In genomic region chr10:51679841-51680240, GRCh38 we compare ENCODE assay signal across 23 cellular contexts. TPM values are rescaled to one million over a fixed set of nuclear protein-coding genes. Genes with fewer than 3 reads are reported as not detected.
DNase-seq lines count a peak whose midpoint lies in the region; ATAC-seq and TF ChIP-seq lines count a peak whose summit lies in the region.
"Had no signal": no experiment of that assay in that cellular context is flagged by ENCODE, and none has a peak within 500 bp of the region (broad histone marks: within the 10 kb centered on the region; RNA-seq: fewer than 3 reads in every experiment).

No MANE protein-coding gene starts in this region.

- no peak overlapping the region for H3K4me3 Mint-ChIP-seq in activated CD4-positive, alpha-beta T cell treated with anti-CD3 and anti-CD28 coated beads, Interleukin-2, amount 10 ng/mL, durations not matched to agents 24 days and 14 days
- H3K4me3 Mint-ChIP-seq in activated CD4-positive, alpha-beta T cell treated with anti-CD3 and anti-CD28 coated beads, Interleukin-2, amount 10 ng/mL, durations not matched to agents 7 days and 5 days, result no peak overlapping the region
- H3K4me3 Mint-ChIP-seq in GM23338 (no peak overlapping the region), neural progenitor cell (no peak overlapping the region)
- H3K4me3 Mint-ChIP-seq: CD14-positive monocyte; CD4-positive, alpha-beta memory T cell; CD4-positive, CD25-positive, alpha-beta regulatory T cell; CD8-positive, alpha-beta memory T cell had no signal

- POLR2A ChIA-PET in activated CD4-positive, alpha-beta T cell treated with anti-CD3 and anti-CD28 coated beads, Interleukin-2, amount 10 ng/mL, durations not matched to agents 7 days and 5 days (lab: Charles Lee), result no interaction called here

- H2AFZ ChIP-seq in GM23338 (no peak overlapping the region), neural progenitor cell (replicated peaks) (no peak overlapping the region)

- CTCF ChIA-PET in activated CD4-positive, alpha-beta T cell treated with anti-CD3 and anti-CD28 coated beads, Interleukin-2, amount 10 ng/mL, durations not matched to agents 7 days and 5 days (lab: Charles Lee), result interaction anchor here (1.6 kb wide), 1 partner anchor 9 kb away, joined by 3 read pairs; no protein-coding TSS in a partner anchor

- ATAC-seq in GM23338 (peak; percentile 43; the same call in 2 of the 3 replicates), GM21619 (IDR thresholded peaks at IDR 0.05; ENCODE audit: unreplicated experiment) (no peak)

- H3K4me2 ChIP-seq in GM23338 (no peak overlapping the region), neural progenitor cell (peak overlapping the region; percentile 19)
- H3K4me2 ChIP-seq: BLaER1 had no signal

- peak; percentile 28 for DNase-seq in activated CD4-positive, alpha-beta T cell treated with anti-CD3 and anti-CD28 coated beads, Interleukin-2, amount 10 ng/mL, durations not matched to agents 24 days and 14 days
- no peak for DNase-seq in activated CD4-positive, alpha-beta T cell treated with anti-CD3 and anti-CD28 coated beads, Interleukin-2, amount 10 ng/mL, durations not matched to agents 7 days and 5 days
- no peak for DNase-seq in GM23338 (ENCODE audit: low spot score)
- DNase-seq in neural progenitor cell (ENCODE audit: low spot score), result no peak
- no peak for DNase-seq in amygdala (lab: John Stamatoyannopoulos, UW)
- DNase-seq: 8988T; ACHN; BE2C; C1 segment of cervical spinal cord; CD4-positive, alpha-beta memory T cell; CD4-positive, CD25-positive, alpha-beta regulatory T cell; CD8-positive, alpha-beta memory T cell; COR-L47; DMS 273 treated with DMSO at 0.1 percent for 48 hours; DMS153; DMS53; DMS79; DND-41; EL; GF-D8 had no signal

- no peaks in the 10 kb centered on the region for H3K4me1 Mint-ChIP-seq in activated CD4-positive, alpha-beta T cell treated with anti-CD3 and anti-CD28 coated beads, Interleukin-2, amount 10 ng/mL, durations not matched to agents 24 days and 14 days
- no peaks in the 10 kb centered on the region for H3K4me1 Mint-ChIP-seq in activated CD4-positive, alpha-beta T cell treated with anti-CD3 and anti-CD28 coated beads, Interleukin-2, amount 10 ng/mL, durations not matched to agents 7 days and 5 days
- H3K4me1 Mint-ChIP-seq in GM23338 (peaks cover 8% of the 10 kb centered on the region), neural progenitor cell (peaks cover 4% of the 10 kb centered on the region)
- H3K4me1 Mint-ChIP-seq: CD14-positive monocyte; CD4-positive, alpha-beta memory T cell; CD4-positive, CD25-positive, alpha-beta regulatory T cell; CD8-positive, alpha-beta memory T cell had no signal

- H3K4me3 ChIP-seq in GM23338 (no peak overlapping the region), neural progenitor cell (no peak overlapping the region)
- H3K4me3 ChIP-seq: BLaER1 had no signal

- no peaks in the 10 kb centered on the region for H3K36me3 Mint-ChIP-seq in activated CD4-positive, alpha-beta T cell treated with anti-CD3 and anti-CD28 coated beads, Interleukin-2, amount 10 ng/mL, durations not matched to agents 24 days and 14 days (ENCODE audit: low read depth)
- H3K36me3 Mint-ChIP-seq in activated CD4-positive, alpha-beta T cell treated with anti-CD3 and anti-CD28 coated beads, Interleukin-2, amount 10 ng/mL, durations not matched to agents 7 days and 5 days (ENCODE audit: low read depth), result no peaks in the 10 kb centered on the region
- H3K36me3 Mint-ChIP-seq in GM23338 (ENCODE audit: low read depth) (no peaks in the 10 kb centered on the region), neural progenitor cell (no peaks in the 10 kb centered on the region)
- H3K36me3 Mint-ChIP-seq: CD14-positive monocyte; CD4-positive, alpha-beta memory T cell; CD4-positive, CD25-positive, alpha-beta regulatory T cell had no signal

- H3K4me1 ChIP-seq in GM23338 (ENCODE audit: insufficient read depth) (no peaks in the 10 kb centered on the region), neural progenitor cell (peaks cover 11% of the 10 kb centered on the region)
- H3K4me1 ChIP-seq: BE2C, BLaER1 had no signal

- no peaks in the 10 kb centered on the region for H3K9me3 Mint-ChIP-seq in activated CD4-positive, alpha-beta T cell treated with anti-CD3 and anti-CD28 coated beads, Interleukin-2, amount 10 ng/mL, durations not matched to agents 24 days and 14 days
- no peaks in the 10 kb centered on the region for H3K9me3 Mint-ChIP-seq in activated CD4-positive, alpha-beta T cell treated with anti-CD3 and anti-CD28 coated beads, Interleukin-2, amount 10 ng/mL, durations not matched to agents 7 days and 5 days
- no peaks in the 10 kb centered on the region for H3K9me3 Mint-ChIP-seq in GM23338
- no peaks in the 10 kb centered on the region for H3K9me3 Mint-ChIP-seq in neural progenitor cell
- H3K9me3 Mint-ChIP-seq: CD8-positive, alpha-beta memory T cell had no signal

- H3K9me2 ChIP-seq in GM23338 (ENCODE audit: insufficient read depth), result no peaks in the 10 kb centered on the region

- H3K27me3 Mint-ChIP-seq in activated CD4-positive, alpha-beta T cell treated with anti-CD3 and anti-CD28 coated beads, Interleukin-2, amount 10 ng/mL, durations not matched to agents 24 days and 14 days, result peaks cover 30% of the 10 kb centered on the region
- H3K27me3 Mint-ChIP-seq in activated CD4-positive, alpha-beta T cell treated with anti-CD3 and anti-CD28 coated beads, Interleukin-2, amount 10 ng/mL, durations not matched to agents 7 days and 5 days, result peaks cover 38% of the 10 kb centered on the region
- H3K27me3 Mint-ChIP-seq in GM23338 (ENCODE audit: insufficient read depth, low read depth, poor library complexity) (no peaks in the 10 kb centered on the region), neural progenitor cell (ENCODE audit: insufficient read depth, low read depth) (no peaks in the 10 kb centered on the region)

- H3K9me3 ChIP-seq in neural progenitor cell (ENCODE audit: low read depth), result no peaks in the 10 kb centered on the region
- H3K9me3 ChIP-seq: BE2C, BLaER1 had no signal

- H3K27me3 ChIP-seq in GM23338 (ENCODE audit: insufficient read depth), result no peaks in the 10 kb centered on the region
- no peaks in the 10 kb centered on the region for H3K27me3 ChIP-seq in neural progenitor cell
- H3K27me3 ChIP-seq: BE2C, BLaER1 had no signal

- intact Hi-C loops in activated CD4-positive, alpha-beta T cell treated with anti-CD3 and anti-CD28 coated beads, Interleukin-2, amount 10 ng/mL, durations not matched to agents 24 days and 14 days (cut with micrococcal nuclease), result no loop called here

- H3K36me3 ChIP-seq in GM23338 (ENCODE audit: insufficient read depth), result no peaks in the 10 kb centered on the region
- no peaks in the 10 kb centered on the region for H3K36me3 ChIP-seq in neural progenitor cell
- H3K36me3 ChIP-seq: BE2C, BLaER1 had no signal

- no peaks in the 10 kb centered on the region for H3F3A ChIP-seq in GM23338 (replicated peaks; ENCODE audit: low read depth)
- H3F3A ChIP-seq in neural progenitor cell (ENCODE audit: low read depth), result no peaks in the 10 kb centered on the region

- H3K79me2 ChIP-seq in GM23338 (replicated peaks; ENCODE audit: insufficient read depth) (no peaks in the 10 kb centered on the region), neural progenitor cell (ENCODE audit: low read depth) (no peaks in the 10 kb centered on the region)

- no peak overlapping the region for H3K27ac Mint-ChIP-seq in activated CD4-positive, alpha-beta T cell treated with anti-CD3 and anti-CD28 coated beads, Interleukin-2, amount 10 ng/mL, durations not matched to agents 24 days and 14 days
- H3K27ac Mint-ChIP-seq in activated CD4-positive, alpha-beta T cell treated with anti-CD3 and anti-CD28 coated beads, Interleukin-2, amount 10 ng/mL, durations not matched to agents 7 days and 5 days, result no peak overlapping the region
- H3K27ac Mint-ChIP-seq in GM23338 (no peak overlapping the region), neural progenitor cell (no peak overlapping the region)
- H3K27ac Mint-ChIP-seq: CD14-positive monocyte; CD4-positive, alpha-beta memory T cell; CD4-positive, CD25-positive, alpha-beta regulatory T cell had no signal

- H4K20me1 ChIP-seq in GM23338 (replicated peaks; ENCODE audit: insufficient read depth), result no peaks in the 10 kb centered on the region
- H4K20me1 ChIP-seq in neural progenitor cell (ENCODE audit: low read depth), result no peaks in the 10 kb centered on the region
- H4K20me1 ChIP-seq: BLaER1 had no signal

- H3K9ac ChIP-seq in neural progenitor cell, result no peak overlapping the region
- H3K9ac ChIP-seq: BLaER1 had no signal

- TF ChIP-seq CTCF in GM23338 (conservative IDR thresholded peaks at IDR 0.05; ENCODE audit: low read depth in 2 of 2), result no peak
- no peak for TF ChIP-seq CTCF in neural progenitor cell (IDR thresholded peaks at IDR 0.05)

- H3K27ac ChIP-seq in GM23338 (ENCODE audit: low read depth) (no peak overlapping the region), neural progenitor cell (no peak overlapping the region)
- H3K27ac ChIP-seq: BLaER1 had no signal

TF ChIP-seq in GM23338, 12 proteins besides CTCF, POLR2A, EP300 and RAD21:
- TF ChIP-seq ETS1 (IDR thresholded peaks at IDR 0.05) (no peak), STAT1 (IDR thresholded peaks at IDR 0.05; ENCODE audit: unreplicated experiment) (no peak), EZH2phosphoT487 (IDR thresholded peaks at IDR 0.05; ENCODE audit: unreplicated experiment) (no peak), EZH2 (IDR thresholded peaks at IDR 0.05; ENCODE audit: low read depth, unreplicated experiment) (no peak)

RNA-seq across cellular contexts. Expression of gene CSTF2T, which starts 19.6 kb away (rescaled TPM):
- 36.2 and 36.5 TPM in 2 replicates for total RNA-seq in activated CD4-positive, alpha-beta T cell treated with anti-CD3 and anti-CD28 coated beads, Interleukin-2, amount 10 ng/mL, durations not matched to agents 24 days and 14 days
- 10 to 100 TPM; 34.4 to 36.7 TPM for total RNA-seq in activated CD4-positive, alpha-beta T cell treated with anti-CD3 and anti-CD28 coated beads, Interleukin-2, amount 10 ng/mL, durations not matched to agents 7 days and 5 days
- total RNA-seq in GM23338 (2014; rRNA removed; shearing (Covaris generic)), result 26.9 and 31.9 TPM in 2 replicates
- 7.9 and 9.8 TPM in 2 replicates for polyA plus RNA-seq in GM23338 (2016; fragmentation: Nextera tagmentation; extraction: Ambion mirVana)
- total RNA-seq in neural progenitor cell (ENCODE audit: low replicate concordance), result 53.7 and 56.5 TPM in 2 replicates
